In genomic region chr16:58733671-58734458, GRCh38 we compare ENCODE assay signal across 8 cellular contexts. TPM values are rescaled to one million over a fixed set of nuclear protein-coding genes. Genes with fewer than 3 reads are reported as not detected.
DNase-seq lines count a peak whose midpoint lies in the region; ATAC-seq and TF ChIP-seq lines count a peak whose summit lies in the region.

TSS of gene GOT2 (minus strand) at chr16:58734316. CDS start at chr16:58734228, 88 bp downstream.

- no peaks in the 10 kb centered on the region for H3K27me3 ChIP-seq in BLaER1
- no peaks in the 10 kb centered on the region for H3K27me3 ChIP-seq in right lobe of liver

- DNase-seq in GM19238 (ENCODE audit: insufficient read length, low spot score) (peak; percentile 80), NCI-H524 (lab: John Stamatoyannopoulos, UW) (peak; percentile 71 to 81), dermis microvascular lymphatic vessel endothelial cell (ENCODE audit: low read depth in 2 of 2) (peak; percentile 76 to 90), right lobe of liver (peak; percentile 86 to 90 (median 88))
- DNase-seq in activated CD4-positive, alpha-beta T cell treated with anti-CD3 and anti-CD28 coated beads, Interleukin-2, amount 50 U/mL, for 1 hour = peak; percentile 74
- peak; percentile 78 for DNase-seq in stimulated activated CD4-positive, alpha-beta T cell treated with anti-CD3 and anti-CD28 coated beads, Interleukin-4, amount 100 ng/mL, for 4 hours

- peaks cover 34% of the 10 kb centered on the region for H4K20me1 ChIP-seq in BLaER1

- peak within 1 kb of the TSS; percentile 94 for H3K4me2 ChIP-seq in BLaER1

- peak; percentile 75 to 98 (median 98) for TF ChIP-seq CTCF in right lobe of liver (IDR thresholded peaks at IDR 0.05)

- intact Hi-C loops in right lobe of liver (cut with DNase I) = loop anchor here in 1 of 2 donors (10.0 kb wide), 1 partner anchor 49 kb away; the partner anchor contains the start of gene SLC38A7

- ATAC-seq in HG03442 (IDR thresholded peaks at IDR 0.05; ENCODE audit: unreplicated experiment) (peak; percentile 94), right lobe of liver (peak; percentile 90 to 95 (median 94))

- 0% methylated on average over 4 of the region's 68 CpGs for WGBS in right lobe of liver (ENCODE audit: insufficient coverage, low coverage, low lambda C conversion rate, missing lambda C conversion rate)

- H3K9me3 ChIP-seq in BLaER1 = no peaks in the 10 kb centered on the region
- no peaks in the 10 kb centered on the region for H3K9me3 ChIP-seq in right lobe of liver

- peak within 1 kb of the TSS; percentile 90 for H3K9ac ChIP-seq in BLaER1

- H3K4me1 ChIP-seq in BLaER1 = peaks cover 48% of the 10 kb centered on the region
- H3K4me1 ChIP-seq in right lobe of liver = peaks cover 0 to 42% (median 21%) of the 10 kb centered on the region in 4 donors

- peak within 1 kb of the TSS; percentile 93 for H3K4me3 ChIP-seq in BLaER1
- peak within 1 kb of the TSS; percentile 87 to 96 (median 90) for H3K4me3 ChIP-seq in right lobe of liver

- peak; percentile 70 for TF ChIP-seq POLR2A in right lobe of liver (IDR thresholded peaks at IDR 0.05)

- H3K27ac ChIP-seq in BLaER1 = peak within 1 kb of the TSS; percentile 80
- peak within 1 kb of the TSS; percentile 75 to 97 (median 91) for H3K27ac ChIP-seq in right lobe of liver

- peaks cover 13% of the 10 kb centered on the region for H3K36me3 ChIP-seq in BLaER1
- H3K36me3 ChIP-seq in right lobe of liver = no peaks in the 10 kb centered on the region

RNA-seq across cellular contexts. Expression of gene GOT2, which starts in this region (rescaled TPM):
- total RNA-seq in dermis microvascular lymphatic vessel endothelial cell = 42.6 and 51.3 TPM in 2 replicates
- 100 to 1,000 TPM; 117 to 196 (median 169) TPM for total RNA-seq in right lobe of liver

Comparison
In these comparisons a context has a peak if more than half of its experiments do, and no peak if none do; other contexts are left out.
1. Peak in every context shown above with its lines: DNase-seq, ATAC-seq, H3K4me3 ChIP-seq and H3K27ac ChIP-seq.